In genomic region chr6:121837545-121838229, GRCh38 we compare ENCODE assay signal across 18 cellular contexts.
"Had no signal": no experiment of that assay in that cellular context is flagged by ENCODE, and none has a peak within 500 bp of the region (broad histone marks: within the 10 kb centered on the region; RNA-seq: fewer than 3 reads in every experiment).

No MANE protein-coding gene starts in this region.

- FAIRE-seq: small intestine, urothelium cell line had no signal

- H3K27ac ChIP-seq: coronary artery, sigmoid colon, thoracic aorta had no signal

- H3K9me3 ChIP-seq: esophagus squamous epithelium, right atrium auricular region, sigmoid colon, thoracic aorta had no signal

- H3K27me3 ChIP-seq: esophagus squamous epithelium, right atrium auricular region, sigmoid colon had no signal

- DNase-seq: central memory CD4-positive, alpha-beta T cell; effector CD8-positive, alpha-beta T cell; esophagus squamous epithelium; foreskin fibroblast; head of caudate nucleus; hippocampal formation; midbrain; naive B cell; sigmoid colon; small intestine; stimulated activated CD4-positive, alpha-beta T cell treated with anti-CD3 and anti-CD28 coated beads, Interleukin-4, amount 100 ng/mL, for 24 hours; stimulated activated naive B cell treated with anti-CD40 and anti-IgM and Interleukin-4, amounts not matched to agents 10 μg/mL and 1 μg/mL and 100 μg/mL, for 72 hours; stimulated activated naive CD8-positive, alpha-beta T cell treated with anti-CD3 and anti-CD28 coated beads, Interleukin-15, amount 100 ng/mL, for 72 hours had no signal

- H3K4me1 ChIP-seq: right atrium auricular region, sigmoid colon had no signal

- H3K36me3 ChIP-seq: esophagus squamous epithelium, right atrium auricular region, sigmoid colon, thoracic aorta had no signal

- ATAC-seq: left lobe of liver; stimulated activated naive B cell treated with anti-CD40 and anti-IgM and Interleukin-4, amounts not matched to agents 10 μg/mL and 1 μg/mL and 100 μg/mL, for 72 hours; stimulated activated naive CD8-positive, alpha-beta T cell treated with anti-CD3 and anti-CD28 coated beads, Interleukin-15, amount 100 ng/mL, for 72 hours had no signal

- H3K4me3 ChIP-seq: coronary artery, esophagus squamous epithelium, right atrium auricular region, sigmoid colon, thoracic aorta had no signal
